Comparison of ENCODE assay signal across 24 cellular contexts in the genomic region with DNA sequence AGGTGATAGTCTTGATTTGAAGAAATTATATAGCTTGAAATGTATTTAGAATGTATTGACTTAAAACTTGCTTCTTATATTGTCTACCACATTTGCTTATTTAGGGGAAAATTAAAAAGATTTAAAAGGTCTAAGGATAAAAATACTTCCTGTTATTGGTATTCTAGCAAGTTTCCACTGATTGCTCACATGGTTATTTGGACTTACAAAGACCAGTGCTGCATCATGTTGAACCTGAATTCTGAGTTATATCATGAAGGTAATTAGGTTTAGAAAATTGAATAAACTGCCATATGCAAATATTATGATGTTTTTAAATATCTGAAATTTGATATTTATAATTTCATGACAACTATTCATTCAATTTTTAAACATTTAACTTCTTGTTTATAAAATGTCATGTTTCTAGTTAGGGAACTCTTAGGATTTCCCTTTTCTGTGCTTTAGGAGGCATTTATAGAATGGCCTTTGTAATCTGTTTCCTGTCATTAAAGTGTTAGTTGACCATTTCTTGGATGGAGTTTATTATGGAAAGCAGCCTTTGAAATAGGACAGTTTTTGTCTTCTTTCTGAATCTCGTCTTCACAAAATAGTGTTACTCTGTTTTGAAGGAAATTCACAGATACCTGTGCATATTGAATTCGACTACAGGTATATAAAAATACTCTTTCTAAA.
"Had no signal": no experiment of that assay in that cellular context is flagged by ENCODE, and none has a peak within 500 bp of the region (broad histone marks: within the 10 kb centered on the region; RNA-seq: fewer than 3 reads in every experiment).

No MANE protein-coding gene starts in this region.

- H3K4me3 ChIP-seq: left ventricle myocardium inferior, lung, mucosa of descending colon, ovary, right atrium auricular region, right lobe of liver, smooth muscle cell, suprapubic skin, thoracic aorta, tibial artery, upper lobe of right lung had no signal

- H3K9me3 ChIP-seq: right lobe of liver, suprapubic skin, thoracic aorta, upper lobe of right lung had no signal

- DNase-seq: hippocampal formation; islet precursor cell; left ventricle myocardium inferior; midbrain; mucosa of descending colon; naive thymus-derived CD4-positive, alpha-beta T cell; ovary; right lobe of liver; stimulated activated CD4-positive, alpha-beta T cell treated with anti-CD3 and anti-CD28 coated beads, Interleukin-1b, Interleukin-23, amount 100 ng/mL, for 48 hours; stimulated activated CD4-positive, alpha-beta T cell treated with anti-CD3 and anti-CD28 coated beads, Interleukin-4, amount 100 ng/mL, for 1 hour; stimulated activated naive CD4-positive, alpha-beta T cell; tibial artery; trophoblast cell; upper lobe of right lung had no signal

- H3K27ac Mint-ChIP-seq: memory B cell; natural killer cell treated with Interleukin-12 subunit alpha and Interleukin-12 subunit beta and Interleukin-15 and Interleukin-18, amount 100 ng/mL, for 72 hours; progenitor cell of endocrine pancreas; stimulated activated naive CD8-positive, alpha-beta T cell treated with anti-CD3 and anti-CD28 coated beads, Interleukin-15, Interleukin-2, amounts not matched to agents 100 ng/mL and 50 ng/mL, for 24 hours had no signal

- H3K9me3 Mint-ChIP-seq: memory B cell; natural killer cell treated with Interleukin-12 subunit alpha and Interleukin-12 subunit beta and Interleukin-15 and Interleukin-18, amount 100 ng/mL, for 72 hours had no signal

- H3K4me3 Mint-ChIP-seq: memory B cell; naive thymus-derived CD4-positive, alpha-beta T cell; natural killer cell treated with Interleukin-12 subunit alpha and Interleukin-12 subunit beta and Interleukin-15 and Interleukin-18, amount 100 ng/mL, for 72 hours; stimulated activated naive CD8-positive, alpha-beta T cell treated with anti-CD3 and anti-CD28 coated beads, Interleukin-15, Interleukin-2, amounts not matched to agents 100 ng/mL and 50 ng/mL, for 24 hours had no signal

- H3K4me1 ChIP-seq: suprapubic skin, tibial artery, upper lobe of right lung had no signal

- H3K36me3 ChIP-seq: ovary, right lobe of liver had no signal

- H3K27ac ChIP-seq: left ventricle myocardium inferior, ovary, right atrium auricular region, right lobe of liver, suprapubic skin, thoracic aorta, tibial artery, upper lobe of right lung had no signal

- ATAC-seq: mucosa of descending colon; naive thymus-derived CD4-positive, alpha-beta T cell; natural killer cell treated with Interleukin-12 subunit alpha and Interleukin-12 subunit beta and Interleukin-15 and Interleukin-18, amount 100 ng/mL, for 72 hours; right lobe of liver; upper lobe of right lung had no signal

- FAIRE-seq: urothelium cell line had no signal

- H3K4me1 Mint-ChIP-seq: memory B cell had no signal

- H3K27me3 ChIP-seq: ovary, right atrium auricular region, right lobe of liver, suprapubic skin, tibial artery, upper lobe of right lung had no signal

- H3K4me2 ChIP-seq: smooth muscle cell had no signal
